Comparison of ENCODE assay signal across 27 cellular contexts in the genomic region with DNA sequence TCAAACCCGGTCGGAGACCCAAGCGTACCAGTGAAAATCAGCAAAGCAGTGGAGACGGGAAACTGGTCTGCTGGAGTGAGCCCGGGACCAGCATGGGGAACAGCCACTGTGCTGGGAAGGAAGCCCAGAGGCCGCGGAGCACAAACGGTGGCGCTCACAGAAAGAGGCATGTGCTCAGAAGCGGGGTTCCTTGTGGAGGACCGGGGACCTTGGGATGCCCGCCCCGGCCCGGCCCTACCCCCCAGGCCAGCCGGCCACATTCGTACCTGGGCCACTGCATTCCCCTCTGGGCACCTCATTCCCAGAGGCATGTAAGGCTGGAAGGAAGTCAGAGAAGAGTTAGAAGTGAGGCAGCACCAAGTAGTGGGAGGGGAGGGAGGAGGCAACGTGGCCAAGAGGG.
"Had no signal": no experiment of that assay in that cellular context is flagged by ENCODE, and none has a peak within 500 bp of the region (broad histone marks: within the 10 kb centered on the region; RNA-seq: fewer than 3 reads in every experiment).

No MANE protein-coding gene starts in this region.

- H3K4me3 Mint-ChIP-seq: effector memory CD8-positive, alpha-beta T cell; memory B cell; mesothelial cell of epicardium; naive B cell; natural killer cell treated with Interleukin-12 subunit alpha and Interleukin-12 subunit beta and Interleukin-15 and Interleukin-18, amount 100 ng/mL, for 72 hours; neural crest cell; stimulated activated naive CD8-positive, alpha-beta T cell treated with anti-CD3 and anti-CD28 coated beads, Interleukin-15, Interleukin-2, amounts not matched to agents 100 ng/mL and 50 ng/mL, for 24 hours had no signal

- H3K4me1 Mint-ChIP-seq: mesothelial cell of epicardium; stimulated activated naive B cell treated with anti-CD40 and anti-IgM and Interleukin-4, amounts not matched to agents 10 μg/mL and 1 μg/mL and 100 μg/mL, for 72 hours had no signal

- H3K27ac Mint-ChIP-seq: memory B cell; naive B cell; natural killer cell treated with Interleukin-12 subunit alpha and Interleukin-12 subunit beta and Interleukin-15 and Interleukin-18, amount 100 ng/mL, for 72 hours; stimulated activated naive B cell treated with anti-CD40 and anti-IgM and Interleukin-4, amounts not matched to agents 10 μg/mL and 1 μg/mL and 100 μg/mL, for 72 hours; stimulated activated naive CD8-positive, alpha-beta T cell treated with anti-CD3 and anti-CD28 coated beads, Interleukin-15, Interleukin-2, amounts not matched to agents 100 ng/mL and 50 ng/mL, for 24 hours had no signal

- H2AFZ ChIP-seq: parathyroid adenoma had no signal

- H3K9me3 ChIP-seq: esophagus squamous epithelium, mucosa of descending colon, prostate gland, thoracic aorta, transverse colon, upper lobe of right lung, uterus had no signal

- H3K36me3 ChIP-seq: uterus had no signal

- FAIRE-seq: endometrium, keratinocyte, small intestine had no signal

- H3K27me3 Mint-ChIP-seq: effector memory CD8-positive, alpha-beta T cell; memory B cell; naive B cell; natural killer cell treated with Interleukin-12 subunit alpha and Interleukin-12 subunit beta and Interleukin-15 and Interleukin-18, amount 100 ng/mL, for 72 hours; stimulated activated naive B cell treated with anti-CD40 and anti-IgM and Interleukin-4, amounts not matched to agents 10 μg/mL and 1 μg/mL and 100 μg/mL, for 72 hours; stimulated activated naive CD8-positive, alpha-beta T cell treated with anti-CD3 and anti-CD28 coated beads, Interleukin-15, Interleukin-2, amounts not matched to agents 100 ng/mL and 50 ng/mL, for 24 hours had no signal

- H3K36me3 Mint-ChIP-seq: naive B cell; natural killer cell treated with Interleukin-12 subunit alpha and Interleukin-12 subunit beta and Interleukin-15 and Interleukin-18, amount 100 ng/mL, for 72 hours had no signal

- H3K9ac ChIP-seq: parathyroid adenoma had no signal

- H3K27ac ChIP-seq: esophagus squamous epithelium, parathyroid adenoma, prostate gland, thoracic aorta, transverse colon, upper lobe of right lung, uterus had no signal

- DNase-seq: cortex of kidney; effector memory CD8-positive, alpha-beta T cell; erythroblast; esophagus squamous epithelium; foreskin melanocyte; head of caudate nucleus; mucosa of descending colon; naive B cell; right cardiac atrium; small intestine; stimulated activated CD4-positive, alpha-beta T cell treated with anti-CD3 and anti-CD28 coated beads, Interleukin-15, amount 100 ng/mL, for 24 hours; stimulated activated CD4-positive, alpha-beta T cell treated with anti-CD3 and anti-CD28 coated beads, Interleukin-2, amount 100 ng/mL, for 48 hours; stimulated activated naive B cell treated with anti-CD40 and anti-IgM and Interleukin-4, amounts not matched to agents 10 μg/mL and 1 μg/mL and 100 μg/mL, for 72 hours; transverse colon; upper lobe of right lung; uterus had no signal

- H3K4me3 ChIP-seq: esophagus squamous epithelium, lung, mucosa of descending colon, prostate gland, thoracic aorta, transverse colon, upper lobe of right lung, uterus had no signal

- ATAC-seq: effector memory CD8-positive, alpha-beta T cell; mucosa of descending colon; natural killer cell treated with Interleukin-12 subunit alpha and Interleukin-12 subunit beta and Interleukin-15 and Interleukin-18, amount 100 ng/mL, for 72 hours; right cardiac atrium; stimulated activated naive B cell treated with anti-CD40 and anti-IgM and Interleukin-4, amounts not matched to agents 10 μg/mL and 1 μg/mL and 100 μg/mL, for 72 hours; upper lobe of right lung had no signal

- H3K27me3 ChIP-seq: esophagus squamous epithelium, transverse colon, upper lobe of right lung, uterus had no signal
